17 cellular contexts compared by ENCODE assay signal in genomic region chr10:16392661-16393060, GRCh38. TPM values are rescaled to one million over a fixed set of nuclear protein-coding genes. Genes with fewer than 3 reads are reported as not detected.
DNase-seq lines count a peak whose midpoint lies in the region; TF ChIP-seq lines count a peak whose summit lies in the region.
"Had no signal": no experiment of that assay in that cellular context is flagged by ENCODE, and none has a peak within 500 bp of the region (broad histone marks: within the 10 kb centered on the region; RNA-seq: fewer than 3 reads in every experiment).

No MANE protein-coding gene starts in this region.

- TF ChIP-seq CTCF in glutamatergic neuron (IDR thresholded peaks at IDR 0.05; ENCODE audit: partially characterized antibody, unreplicated experiment), result no peak
- TF ChIP-seq CTCF in suprapubic skin (IDR thresholded peaks at IDR 0.05), result no peak

- WGBS in suprapubic skin, result 58% methylated on average over 2 of the region's 2 CpGs

- no peak for TF ChIP-seq EP300 in suprapubic skin (IDR thresholded peaks at IDR 0.05)

- peak overlapping the region; percentile 24 for H3K27ac Mint-ChIP-seq in glutamatergic neuron (ENCODE audit: unreplicated experiment)
- H3K27ac Mint-ChIP-seq in activated naive CD8-positive, alpha-beta T cell treated with anti-CD3 and anti-CD28 coated beads for 36 hours, result no peak overlapping the region
- H3K27ac Mint-ChIP-seq: CD4-positive, alpha-beta memory T cell had no signal

- no peak overlapping the region for H3K4me3 ChIP-seq in suprapubic skin
- H3K4me3 ChIP-seq: GM23248 had no signal

- no peak for TF ChIP-seq POLR2A in suprapubic skin (IDR thresholded peaks at IDR 0.05)

- peaks cover 2% of the 10 kb centered on the region for H3K9me3 Mint-ChIP-seq in glutamatergic neuron (ENCODE audit: unreplicated experiment)
- no peaks in the 10 kb centered on the region for H3K9me3 Mint-ChIP-seq in activated naive CD8-positive, alpha-beta T cell treated with anti-CD3 and anti-CD28 coated beads for 36 hours

- no peaks in the 10 kb centered on the region for H3K9me3 ChIP-seq in suprapubic skin

- no peaks in the 10 kb centered on the region for H3K4me1 ChIP-seq in suprapubic skin

- H3K36me3 Mint-ChIP-seq in glutamatergic neuron (ENCODE audit: unreplicated experiment), result peaks cover 8% of the 10 kb centered on the region
- H3K36me3 Mint-ChIP-seq in activated naive CD8-positive, alpha-beta T cell treated with anti-CD3 and anti-CD28 coated beads for 36 hours, result no peaks in the 10 kb centered on the region
- H3K36me3 Mint-ChIP-seq: CD4-positive, alpha-beta memory T cell had no signal

- H3K36me3 ChIP-seq in suprapubic skin, result no peaks in the 10 kb centered on the region

- peak overlapping the region; percentile 18 for H3K4me3 Mint-ChIP-seq in glutamatergic neuron (ENCODE audit: unreplicated experiment)
- H3K4me3 Mint-ChIP-seq in activated naive CD8-positive, alpha-beta T cell treated with anti-CD3 and anti-CD28 coated beads for 36 hours, result no peak overlapping the region
- H3K4me3 Mint-ChIP-seq: CD4-positive, alpha-beta memory T cell had no signal

- H3K27me3 Mint-ChIP-seq in glutamatergic neuron (ENCODE audit: unreplicated experiment), result no peaks in the 10 kb centered on the region
- H3K27me3 Mint-ChIP-seq in activated naive CD8-positive, alpha-beta T cell treated with anti-CD3 and anti-CD28 coated beads for 36 hours, result peaks cover 6% of the 10 kb centered on the region

- no peak overlapping the region for H3K27ac ChIP-seq in suprapubic skin
- H3K27ac ChIP-seq: GM23248 had no signal

- no peaks in the 10 kb centered on the region for H3K27me3 ChIP-seq in suprapubic skin

- peak; percentile 88 for DNase-seq in NCI-H146 treated with DMSO at 0.1 percent for 48 hours (lab: John Stamatoyannopoulos, UW; ENCODE audit: unreplicated experiment)
- peak; percentile 77 for DNase-seq in NCI-H748 (lab: John Stamatoyannopoulos, UW; ENCODE audit: unreplicated experiment)
- no peak for DNase-seq in glutamatergic neuron
- DNase-seq in activated naive CD8-positive, alpha-beta T cell treated with anti-CD3 and anti-CD28 coated beads for 36 hours, result no peak
- no peak for DNase-seq in suprapubic skin (ENCODE audit: low spot score in 2 of 2)
- DNase-seq in activated CD4-positive, alpha-beta T cell treated with anti-CD3 and anti-CD28 coated beads, Interleukin-2, amount 50 U/mL, for 48 hours, result no peak
- DNase-seq: C1 segment of cervical spinal cord; Calu3; CD4-positive, alpha-beta memory T cell; COR-L47; DMS53; DMS79 treated with DMSO at 0.1 percent for 48 hours; GF-D8; GM23248; H7; HCEC 1CT had no signal

- H3K4me1 Mint-ChIP-seq in glutamatergic neuron (ENCODE audit: low read depth, unreplicated experiment), result peaks cover 8% of the 10 kb centered on the region
- H3K4me1 Mint-ChIP-seq in activated naive CD8-positive, alpha-beta T cell treated with anti-CD3 and anti-CD28 coated beads for 36 hours, result no peaks in the 10 kb centered on the region
- H3K4me1 Mint-ChIP-seq: CD4-positive, alpha-beta memory T cell had no signal

RNA-seq across cellular contexts. Expression of gene PTER, which starts 44.1 kb away (rescaled TPM):
- total RNA-seq in glutamatergic neuron (ENCODE audit: unreplicated experiment) (1.3 TPM), suprapubic skin (10 to 100 TPM in 3 of 4 donors, 1 to 10 TPM in 1; 8.9 to 17.1 (median 14.5) TPM)
- 10 to 100 TPM; 22.9 to 28.0 TPM for total RNA-seq in activated naive CD8-positive, alpha-beta T cell treated with anti-CD3 and anti-CD28 coated beads for 36 hours
- total RNA-seq: A172 had no signal

Comparison
In these comparisons a context has a peak if more than half of its experiments do, and no peak if none do; other contexts are left out.
1. DNase-seq: peak in NCI-H146 treated with DMSO at 0.1 percent for 48 hours (single experiment) and NCI-H748 (single experiment); none in glutamatergic neuron (single experiment), activated naive CD8-positive, alpha-beta T cell treated with anti-CD3 and anti-CD28 coated beads for 36 hours (single experiment), suprapubic skin (0 of 2) and activated CD4-positive, alpha-beta T cell treated with anti-CD3 and anti-CD28 coated beads, Interleukin-2, amount 50 U/mL, for 48 hours (0 of 2).